ENCODE assay signal across 8 cellular contexts in the genomic region with DNA sequence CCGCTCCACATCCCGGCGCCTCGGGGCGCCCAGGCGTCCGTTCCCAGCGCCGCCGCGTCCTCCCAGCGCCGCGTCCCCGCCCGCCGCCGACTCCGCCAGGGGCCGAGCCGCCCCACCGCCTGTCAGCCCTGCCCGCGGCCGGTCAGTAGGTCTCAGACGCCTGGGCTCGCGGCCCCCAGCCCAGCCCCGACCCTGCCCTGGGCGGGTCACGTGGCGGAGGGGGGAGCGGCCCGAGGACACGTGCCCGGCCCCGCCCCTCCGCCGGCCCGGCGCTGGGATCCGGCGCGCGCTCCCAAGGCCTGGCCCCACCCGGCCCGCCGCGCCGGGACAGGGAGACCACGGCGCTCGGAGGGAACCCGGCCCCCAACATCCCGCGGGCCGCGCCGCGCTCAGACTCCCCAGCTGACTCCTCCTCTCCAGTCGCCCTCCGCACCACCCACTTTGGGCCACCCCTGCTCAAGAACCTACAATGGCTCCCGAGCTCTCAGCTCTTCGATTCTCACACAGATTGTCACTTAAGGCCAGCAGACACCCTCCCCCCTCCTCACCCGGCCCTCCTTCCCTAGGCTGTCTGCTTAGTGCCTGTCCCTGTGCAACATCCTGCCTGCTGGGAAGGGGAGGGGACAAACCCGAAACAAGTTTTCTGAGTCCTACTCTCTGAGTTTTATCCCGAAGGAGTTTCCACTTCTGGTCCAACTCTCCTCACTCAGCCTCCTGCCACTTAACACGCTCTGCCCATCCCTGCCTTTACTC. TPM values are rescaled to one million over a fixed set of nuclear protein-coding genes. Genes with fewer than 3 reads are reported as not detected.
A peak's percentile ranks its signal among the peaks of the same experiment; 100 is the strongest.
DNase-seq lines count a peak whose midpoint lies in the region; ATAC-seq and TF ChIP-seq lines count a peak whose summit lies in the region.

A gene with protein sequence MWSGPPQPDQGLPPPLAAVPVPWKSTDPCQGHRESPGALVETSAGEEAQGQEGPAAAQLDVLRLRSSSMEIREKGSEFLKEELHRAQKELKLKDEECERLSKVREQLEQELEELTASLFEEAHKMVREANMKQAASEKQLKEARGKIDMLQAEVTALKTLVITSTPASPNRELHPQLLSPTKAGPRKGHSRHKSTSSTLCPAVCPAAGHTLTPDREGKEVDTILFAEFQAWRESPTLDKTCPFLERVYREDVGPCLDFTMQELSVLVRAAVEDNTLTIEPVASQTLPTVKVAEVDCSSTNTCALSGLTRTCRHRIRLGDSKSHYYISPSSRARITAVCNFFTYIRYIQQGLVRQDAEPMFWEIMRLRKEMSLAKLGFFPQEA (minus strand): TSS at position 210 of the 753 bp plus-strand sequence. CDS start 199 bp downstream, at position 11.

- H2AK5ac ChIP-seq in neuronal stem cell (ENCODE audit: low read depth, low read length): peak within 1 kb of the TSS; percentile 82

- DNase-seq in BE2C (peak; percentile 54), HFF-Myc (ENCODE audit: extremely low read depth, low read depth) (peak; percentile 19), head of caudate nucleus (peak in 39 of 42 donors; percentile 39 to 85 (median 67)), neuronal stem cell (ENCODE audit: low spot score) (peak; percentile 56), NCI-H2107 (lab: John Stamatoyannopoulos, UW) (no peak), HT-29 (ENCODE audit: low spot score) (no peak)
- DNase-seq in activated naive CD4-positive, alpha-beta T cell treated with anti-CD3 and anti-CD28 coated beads, Interleukin-2, amount 50 U/mL, for 72 hours (ENCODE audit: low spot score in 2 of 2): peak in 1 of 2 donors; percentile 50

- no peaks in the 10 kb centered on the region for H3K4me1 ChIP-seq in BE2C
- peaks cover 3 to 4% of the 10 kb centered on the region in 2 donors for H3K4me1 ChIP-seq in neuronal stem cell (ENCODE audit: control insufficient read depth in 2 of 2, insufficient read depth in 1 of 2, low read depth in 1 of 2, low read length in 2 of 2)

- H3K14ac ChIP-seq in neuronal stem cell (ENCODE audit: low read length): peak within 1 kb of the TSS; percentile 84

- no peak within 1 kb of the TSS for H4K91ac ChIP-seq in neuronal stem cell (ENCODE audit: low read depth, low read length, poor library complexity)

- peak within 1 kb of the TSS; percentile 70 for H2BK15ac ChIP-seq in neuronal stem cell (ENCODE audit: low read length)

- H3K4me3 ChIP-seq in BE2C (ENCODE audit: low read depth, low read length): peak within 1 kb of the TSS; percentile 47
- H3K4me3 ChIP-seq in HFF-Myc (replicated peaks; ENCODE audit: low read depth, low read length): peak within 1 kb of the TSS; percentile 58
- H3K4me3 ChIP-seq in neuronal stem cell (ENCODE audit: low read length in 2 of 2): peak within 1 kb of the TSS; percentile 38 to 79

- H2BK5ac ChIP-seq in neuronal stem cell (ENCODE audit: low read length): no peak within 1 kb of the TSS

- peak; percentile 38 to 73 for ATAC-seq in activated naive CD4-positive, alpha-beta T cell treated with anti-CD3 and anti-CD28 coated beads, Interleukin-2, amount 50 U/mL, for 72 hours
- no peak for ATAC-seq in GM21360 (IDR thresholded peaks at IDR 0.05; ENCODE audit: unreplicated experiment)

- TF ChIP-seq CTCF in BE2C (IDR thresholded peaks at IDR 0.05; ENCODE audit: low read depth, low read length) (no peak), HFF-Myc (IDR thresholded peaks at IDR 0.05; ENCODE audit: low read depth, low read length, missing control alignments) (no peak)

- H3K36me3 Mint-ChIP-seq in activated naive CD4-positive, alpha-beta T cell treated with anti-CD3 and anti-CD28 coated beads, Interleukin-2, amount 50 U/mL, for 72 hours: peaks cover 0 to 10% of the 10 kb centered on the region in 2 donors

- H3K9me3 ChIP-seq in BE2C (no peaks in the 10 kb centered on the region), neuronal stem cell (replicated peaks in 1 of 2; ENCODE audit: control insufficient read depth in 2 of 2, insufficient read depth in 1 of 2, low read depth in 1 of 2, low read length in 2 of 2) (no peaks in the 10 kb centered on the region)

- H2BK120ac ChIP-seq in neuronal stem cell (ENCODE audit: low read depth, low read length): no peak within 1 kb of the TSS

- no peak within 1 kb of the TSS for H3K4ac ChIP-seq in neuronal stem cell (ENCODE audit: low read length)

- peak within 1 kb of the TSS; percentile 94 for H2AFZ ChIP-seq in neuronal stem cell (ENCODE audit: low read length)

- no CpG with 5 or more reads among the region's 68 CpGs for WGBS in neuronal stem cell (ENCODE audit: extremely low coverage in 2 of 2, insufficient read length in 2 of 2, insufficient replicate concordance in 1 of 2), 2 donors

- H3K27me3 ChIP-seq in BE2C (no peaks in the 10 kb centered on the region), neuronal stem cell (ENCODE audit: control insufficient read depth in 3 of 3, insufficient read depth in 3 of 3, low read depth in 1 of 3, low read length in 3 of 3) (peaks cover 4 to 59% (median 24%) of the 10 kb centered on the region in 3 experiments)

- no peak within 1 kb of the TSS for H3K27ac ChIP-seq in neuronal stem cell (replicated peaks; ENCODE audit: low read length)

- H3K27ac Mint-ChIP-seq in activated naive CD4-positive, alpha-beta T cell treated with anti-CD3 and anti-CD28 coated beads, Interleukin-2, amount 50 U/mL, for 72 hours: peak within 1 kb of the TSS in 1 of 2 donors; percentile 25

- H3K9me3 Mint-ChIP-seq in activated naive CD4-positive, alpha-beta T cell treated with anti-CD3 and anti-CD28 coated beads, Interleukin-2, amount 50 U/mL, for 72 hours: no peaks in the 10 kb centered on the region

- intact Hi-C loops in head of caudate nucleus (cut with DNase I): no loop called here

- H3K36me3 ChIP-seq in BE2C (no peaks in the 10 kb centered on the region), neuronal stem cell (replicated peaks in 1 of 2; ENCODE audit: control insufficient read depth in 2 of 2, insufficient read depth in 2 of 2, low read length in 2 of 2) (no peaks in the 10 kb centered on the region)

- H4K8ac ChIP-seq in neuronal stem cell (ENCODE audit: low read depth, low read length): no peak within 1 kb of the TSS

- peaks cover 1% of the 10 kb centered on the region for H3K79me1 ChIP-seq in neuronal stem cell (ENCODE audit: low read depth, low read length)

- H3K23ac ChIP-seq in neuronal stem cell (ENCODE audit: low read depth, low read length, poor library complexity): peak within 1 kb of the TSS; percentile 61

- H2BK12ac ChIP-seq in neuronal stem cell (ENCODE audit: low read length): peak within 1 kb of the TSS; percentile 73

- H3K4me2 ChIP-seq in neuronal stem cell (ENCODE audit: insufficient read depth, low read length, poor library complexity, severe bottlenecking): peak within 1 kb of the TSS; percentile 98

- H3K18ac ChIP-seq in neuronal stem cell (ENCODE audit: low read length): peak within 1 kb of the TSS; percentile 75

- H3K9ac ChIP-seq in neuronal stem cell (ENCODE audit: low read depth, low read length, poor library complexity): peak within 1 kb of the TSS; percentile 79

RNA-seq across cellular contexts. Expression of the gene that starts here (rescaled TPM):
- 42.9 TPM for polyA plus RNA-seq in BE2C (2012; ENCODE audit: insufficient read depth, insufficient read length, low read depth)
- total RNA-seq in activated naive CD4-positive, alpha-beta T cell treated with anti-CD3 and anti-CD28 coated beads, Interleukin-2, amount 50 U/mL, for 72 hours: under 1 TPM in 1 of 2 donors, not detected in 1; 0.33 TPM
- 2.4 TPM for polyA plus RNA-seq in neuronal stem cell (2013, experiment 1 of 2)
- 3.5 TPM for polyA plus RNA-seq in neuronal stem cell (2013, experiment 2 of 2)
- 1.6 TPM in 1 of 2 replicates, not detected in the other for total RNA-seq in HT-29 (2014; rRNA removed; shearing (Covaris generic))

Comparison
In these comparisons a context has a peak if more than half of its experiments do, and no peak if none do; other contexts are left out.
1. Peak in ATAC-seq in activated naive CD4-positive, alpha-beta T cell treated with anti-CD3 and anti-CD28 coated beads, Interleukin-2, amount 50 U/mL, for 72 hours; RNA of the gene not detected or under 1 TPM.
2. DNase-seq: peak in BE2C (single experiment), HFF-Myc (single experiment), head of caudate nucleus (39 of 42) and neuronal stem cell (single experiment); none in NCI-H2107 (single experiment) and HT-29 (single experiment).
3. Peak in every context shown above with its lines, with median percentiles within 50 percentile points of each other: H3K4me3 ChIP-seq.